Comparison of ENCODE assay signal across 7 cellular contexts in genomic region chr19:29606420-29606747, GRCh38. TPM values are rescaled to one million over a fixed set of nuclear protein-coding genes. Genes with fewer than 3 reads are reported as not detected.
DNase-seq lines count a peak whose midpoint lies in the region; ATAC-seq, FAIRE-seq and TF ChIP-seq lines count a peak whose summit lies in the region.

No MANE protein-coding gene starts in this region.

- peaks cover 13% of the 10 kb centered on the region for H3K4me1 Mint-ChIP-seq in nephron

- H4K20me1 ChIP-seq in Karpas-422 (ENCODE audit: insufficient read depth, low read depth, low read length) (no peaks in the 10 kb centered on the region), H1 (replicated peaks in 1 of 2; ENCODE audit: control insufficient read depth in 1 of 2, insufficient read depth in 2 of 2, low read length in 2 of 2) (no peaks in the 10 kb centered on the region)

- no peak overlapping the region for H3K56ac ChIP-seq in H1 (replicated peaks; ENCODE audit: insufficient read length, low read depth, low read length)

- no peak for TF ChIP-seq RAD21 in H1 (IDR thresholded peaks at IDR 0.05 in 1 of 2, conservative IDR thresholded peaks at IDR 0.05 in 1 of 2; ENCODE audit: low read depth in 2 of 2, low read length in 2 of 2)

- H3K4me3 Mint-ChIP-seq in nephron: peak overlapping the region; percentile 98 to 99 (median 99)

- no peaks in the 10 kb centered on the region for H3K9me3 ChIP-seq in Karpas-422 (ENCODE audit: low read length)
- no peaks in the 10 kb centered on the region for H3K9me3 ChIP-seq in H1 (ENCODE audit: insufficient read depth in 2 of 2, low read depth in 1 of 2, low read length in 1 of 2)

- WGBS in H1 (ENCODE audit: extremely low coverage in 1 of 2, insufficient coverage in 1 of 2, insufficient read length in 1 of 2, insufficient replicate concordance in 2 of 2, low coverage in 1 of 2, low lambda C conversion rate in 2 of 2, missing lambda C conversion rate in 1 of 2), 2 experiments: 4% methylated on average over 12 of the region's 12 CpGs; no CpG with 5 or more reads in 1 of the 2 experiments

- H3K79me2 ChIP-seq in Karpas-422 (ENCODE audit: low read length) (peaks cover 23% of the 10 kb centered on the region), H1 (ENCODE audit: control insufficient read depth in 1 of 2, insufficient read depth in 2 of 2, low read length in 2 of 2) (peaks cover 0 to 13% of the 10 kb centered on the region in 2 experiments; a peak in 2 of 4 replicates)

- H3K23ac ChIP-seq in H1 (ENCODE audit: insufficient read length): no peak overlapping the region

- H3K18ac ChIP-seq in H1 (ENCODE audit: extremely low read depth, low read length): no peak overlapping the region

- DNase-seq in Karpas-422: no peak
- no peak for DNase-seq in H1 (ENCODE audit: low read depth in 1 of 2, low spot score in 2 of 2)
- DNase-seq in ecto neural progenitor cell (ENCODE audit: low spot score): no peak
- no peak for DNase-seq in medulla oblongata (ENCODE audit: extremely low spot score)
- no peak for DNase-seq in NCI-H2171 (lab: John Stamatoyannopoulos, UW)

- POLR2A ChIA-PET in H1 (lab: Charles Lee; ENCODE audit: partially characterized antibody): interaction anchor here (1.0 to 3.0 kb wide), 16 partner anchors 9 to 304 kb away, joined by 3 to 12 read pairs (median 4); partner anchors contain the start of gene PLEKHF1

- H2BK20ac ChIP-seq in H1 (ENCODE audit: low read length): no peak overlapping the region

- TF ChIP-seq POLR2A in H1 (IDR thresholded peaks at IDR 0.05; ENCODE audit: control extremely low read depth in 1 of 2, low read depth in 2 of 2, low read length in 2 of 2): no peak

- H3K27me3 ChIP-seq in Karpas-422 (ENCODE audit: low read length) (no peaks in the 10 kb centered on the region), H1 (replicated peaks in 1 of 4; ENCODE audit: control insufficient read depth in 3 of 4, extremely low read depth in 1 of 4, insufficient read depth in 3 of 4, low read length in 3 of 4) (no peaks in the 10 kb centered on the region)

- H3K4me1 ChIP-seq in Karpas-422 (ENCODE audit: low read length): peaks cover 21% of the 10 kb centered on the region
- peaks cover 0 to 3% (median 0%) of the 10 kb centered on the region in 4 experiments; a peak in 3 of 7 replicates for H3K4me1 ChIP-seq in H1 (replicated peaks in 1 of 4; ENCODE audit: control insufficient read depth in 3 of 4, insufficient read depth in 4 of 4, low read length in 3 of 4)

- peak overlapping the region; percentile 97 for H4K8ac ChIP-seq in H1 (ENCODE audit: extremely low read depth, insufficient read depth, low read length)

- no peak overlapping the region for H2AK5ac ChIP-seq in H1 (ENCODE audit: low read depth, low read length)

- no peaks in the 10 kb centered on the region for H3K9me2 ChIP-seq in Karpas-422 (replicated peaks; ENCODE audit: insufficient read depth, low read length)

- peak; percentile 13 for ATAC-seq in GM21526 (IDR thresholded peaks at IDR 0.05; ENCODE audit: low FRiP score, unreplicated experiment)

- no peak overlapping the region for H3K4ac ChIP-seq in H1 (replicated peaks; ENCODE audit: insufficient read length, low read depth, low read length)

- H3K9ac ChIP-seq in Karpas-422 (ENCODE audit: low read length) (peak overlapping the region; percentile 89), H1 (replicated peaks in 1 of 4; ENCODE audit: extremely low read depth in 1 of 4, low read depth in 3 of 4, low read length in 3 of 4) (peak overlapping the region; percentile 46 to 98 (median 92))

- H2BK5ac ChIP-seq in H1 (ENCODE audit: low read depth, low read length): peak overlapping the region; percentile 36

- H2AFZ ChIP-seq in Karpas-422 (ENCODE audit: low read length) (peak overlapping the region; percentile 82; the same call in 1 of the 2 replicates), H1 (ENCODE audit: low read length) (peak overlapping the region; percentile 70; the same call in 1 of the 2 replicates)

- H3K9me3 Mint-ChIP-seq in nephron: no peaks in the 10 kb centered on the region

- no peak overlapping the region for H3K14ac ChIP-seq in H1 (ENCODE audit: insufficient read length)

- no peak overlapping the region for H3K27ac ChIP-seq in Karpas-422 (ENCODE audit: low read length)
- peak overlapping the region; percentile 38; the same call in 1 of the 2 replicates for H3K27ac ChIP-seq in H1 (ENCODE audit: low read depth, low read length)

- no peak overlapping the region for H4K91ac ChIP-seq in H1 (replicated peaks; ENCODE audit: insufficient read length, low read length)

- peaks cover 6% of the 10 kb centered on the region; the same call in 1 of the 2 replicates for H3K23me2 ChIP-seq in H1 (ENCODE audit: low read depth, low read length)

- CTCF ChIA-PET in H1 (lab: Charles Lee; ENCODE audit: partially characterized antibody): interaction anchor here (0.8 to 9.9 kb wide), 8 partner anchors 9 to 86 kb away, joined by 3 to 109 read pairs (median 4); partner anchors contain the start of gene PLEKHF1

- H3K36me3 Mint-ChIP-seq in nephron (ENCODE audit: low read depth): peaks cover 7% of the 10 kb centered on the region

- no peak overlapping the region for H4K5ac ChIP-seq in H1 (ENCODE audit: insufficient read length, low read depth, low read length)

- no peak overlapping the region; the same call in 1 of the 2 replicates for H2BK15ac ChIP-seq in H1 (ENCODE audit: low read length)

- no peak overlapping the region for H2BK12ac ChIP-seq in H1 (ENCODE audit: low read depth, low read length)

- H3K4me3 ChIP-seq in Karpas-422 (ENCODE audit: low read length): peak overlapping the region; percentile 99
- peak overlapping the region; percentile 81 to 99 (median 92) for H3K4me3 ChIP-seq in H1 (ENCODE audit: extremely low read depth in 1 of 4, insufficient read depth in 2 of 4, low read depth in 3 of 4, low read length in 4 of 4)

- no peak for TF ChIP-seq CTCF in H1 (IDR thresholded peaks at IDR 0.05; ENCODE audit: control extremely low read depth in 1 of 3, insufficient read depth in 1 of 3, low read depth in 1 of 3, low read length in 3 of 3)
- TF ChIP-seq CTCF in nephron (IDR thresholded peaks at IDR 0.05; ENCODE audit: unreplicated experiment in 3 of 3): no peak

- H3K4me2 ChIP-seq in Karpas-422 (ENCODE audit: low read depth, low read length, poor library complexity, severe bottlenecking) (peak overlapping the region; percentile 98), H1 (ENCODE audit: insufficient read depth in 1 of 2, low read depth in 2 of 2, low read length in 2 of 2) (peak overlapping the region; percentile 79 to 95)

- H3K27me3 Mint-ChIP-seq in nephron (ENCODE audit: low read depth): no peaks in the 10 kb centered on the region

- no peak for FAIRE-seq in H1 (lab: Jason Lieb, UNC)

- H3K27ac Mint-ChIP-seq in nephron: peak overlapping the region; percentile 96 to 99 (median 99)

- no peak overlapping the region for H2BK120ac ChIP-seq in H1 (replicated peaks; ENCODE audit: low read depth, low read length)

- H3K36me3 ChIP-seq in Karpas-422 (ENCODE audit: insufficient read depth, low read length) (peaks cover 1% of the 10 kb centered on the region; the same call in 1 of the 2 replicates), H1 (ENCODE audit: control insufficient read depth in 2 of 4, insufficient read depth in 4 of 4, low read length in 3 of 4) (peaks cover 0 to 3% (median 2%) of the 10 kb centered on the region in 4 experiments; a peak in 4 of 8 replicates)

- no peaks in the 10 kb centered on the region; the same call in 1 of the 2 replicates for H3K79me1 ChIP-seq in H1 (ENCODE audit: low read depth, low read length)

- no peak for TF ChIP-seq EP300 in H1 (IDR thresholded peaks at IDR 0.05; ENCODE audit: borderline replicate concordance in 1 of 2, low read depth in 2 of 2, low read length in 2 of 2)

TF ChIP-seq in H1, 55 proteins besides CTCF, POLR2A, EP300 and RAD21 (continues in another document):
- no peak for TF ChIP-seq SIX5 (IDR thresholded peaks at IDR 0.05; ENCODE audit: low read depth, low read length)
- TF ChIP-seq BACH1 (IDR thresholded peaks at IDR 0.05; ENCODE audit: low read length): no peak
- peak; percentile 10 for TF ChIP-seq ASH2L (IDR thresholded peaks at IDR 0.05; ENCODE audit: low read length)
- TF ChIP-seq RNF2 (IDR thresholded peaks at IDR 0.05; ENCODE audit: borderline replicate concordance, low read depth, low read length, missing control alignments, poor library complexity, severe bottlenecking): no peak
- TF ChIP-seq CTBP2 (IDR thresholded peaks at IDR 0.05; ENCODE audit: borderline replicate concordance, insufficient read depth, insufficient read length, low read length): no peak
- TF ChIP-seq NANOG (IDR thresholded peaks at IDR 0.05; ENCODE audit: insufficient read depth, low read depth, low read length, poor library complexity, severe bottlenecking): no peak
- TF ChIP-seq BCL11A (IDR thresholded peaks at IDR 0.05; ENCODE audit: low read depth in 2 of 2, low read length in 2 of 2): no peak
- no peak for TF ChIP-seq CEBPB (IDR thresholded peaks at IDR 0.05; ENCODE audit: low read depth, low read length)
- no peak for TF ChIP-seq POU5F1 (IDR thresholded peaks at IDR 0.05; ENCODE audit: low read depth, low read length)
- TF ChIP-seq TEAD4 (IDR thresholded peaks at IDR 0.05; ENCODE audit: low read depth, low read length): no peak

RNA-seq across cellular contexts. Expression of gene POP4, which starts 0.3 kb away (rescaled TPM):
- 72.7 and 92.7 TPM in 2 replicates for total RNA-seq in Karpas-422 (2014; rRNA removed; shearing (Covaris generic); ENCODE audit: low replicate concordance)
- 38.0 and 41.5 TPM in 2 replicates for total RNA-seq in H1 (2021; fragmentation: NEBNext Ultra II Directional; extraction: Animal tissue kit (Norgen Biotek cat#: 25700))
- 22.8 and 29.1 TPM in 2 replicates for polyA plus RNA-seq in H1 (2011; rRNA removed)
- 36.0 TPM for polyA plus RNA-seq in H1 (2011; cell fraction: cytosol; rRNA removed)
- 35.2 TPM for polyA plus RNA-seq in H1 (2011; cell fraction: nucleus; rRNA removed)
- polyA plus RNA-seq in H1 (2012, experiment 1 of 2): 28.3 to 36.0 TPM (median 33.8 TPM) in 4 replicates
- 21.5 TPM for polyA plus RNA-seq in H1 (2012, experiment 2 of 2)
- 49.0 TPM for polyA plus RNA-seq in H1 (2013, experiment 1 of 2)
- 48.9 TPM for polyA plus RNA-seq in H1 (2013, experiment 2 of 2)
- 25.6 and 43.4 TPM in 2 replicates for polyA minus RNA-seq in H1 (2011; rRNA and poly(A)+ RNA removed)
- polyA minus RNA-seq in H1 (2011; cell fraction: cytosol; rRNA and poly(A)+ RNA removed): 21.2 TPM
- 48.4 TPM for polyA minus RNA-seq in H1 (2011; cell fraction: nucleus; rRNA and poly(A)+ RNA removed)

RNA-seq across cellular contexts. Expression of gene PLEKHF1, which starts 58.9 kb away (rescaled TPM):
- 0.54 TPM in 1 of 2 replicates, not detected in the other for total RNA-seq in Karpas-422 (2014; rRNA removed; shearing (Covaris generic); ENCODE audit: low replicate concordance)
- total RNA-seq in H1 (2021; fragmentation: NEBNext Ultra II Directional; extraction: Animal tissue kit (Norgen Biotek cat#: 25700)): 11.1 and 12.0 TPM in 2 replicates
- 18.4 and 21.8 TPM in 2 replicates for polyA plus RNA-seq in H1 (2011; rRNA removed)
- 16.3 TPM for polyA plus RNA-seq in H1 (2011; cell fraction: cytosol; rRNA removed)
- 15.9 TPM for polyA plus RNA-seq in H1 (2011; cell fraction: nucleus; rRNA removed)
- 5.3 to 10.2 TPM (median 9.3 TPM) in 4 replicates for polyA plus RNA-seq in H1 (2012, experiment 1 of 2)
- 11.5 TPM for polyA plus RNA-seq in H1 (2012, experiment 2 of 2)
- polyA plus RNA-seq in H1 (2013, experiment 1 of 2): 6.0 TPM
- 5.8 TPM for polyA plus RNA-seq in H1 (2013, experiment 2 of 2)
- 6.3 and 6.7 TPM in 2 replicates for polyA minus RNA-seq in H1 (2011; rRNA and poly(A)+ RNA removed)
- polyA minus RNA-seq in H1 (2011; cell fraction: cytosol; rRNA and poly(A)+ RNA removed): 11.9 TPM
- polyA minus RNA-seq in H1 (2011; cell fraction: nucleus; rRNA and poly(A)+ RNA removed): 18.6 TPM
